In genomic region chr1:66282343-66282852, GRCh38 we compare ENCODE assay signal across 10 cellular contexts.
A peak's percentile ranks its signal among the peaks of the same experiment; 100 is the strongest.
DNase-seq lines count a peak whose midpoint lies in the region; ATAC-seq, FAIRE-seq and TF ChIP-seq lines count a peak whose summit lies in the region.
"Had no signal": no experiment of that assay in that cellular context is flagged by ENCODE, and none has a peak within 500 bp of the region (broad histone marks: within the 10 kb centered on the region; RNA-seq: fewer than 3 reads in every experiment).

No MANE protein-coding gene starts in this region.

- peaks cover 5% of the 10 kb centered on the region for H3K36me3 Mint-ChIP-seq in activated CD4-positive, alpha-beta memory T cell treated with anti-CD3 and anti-CD28 coated beads, Interleukin-2, amount 10 ng/mL, durations not matched to agents 7 days and 5 days (ENCODE audit: low read depth)

- peak overlapping the region; percentile 19 for H3K27ac Mint-ChIP-seq in activated CD4-positive, alpha-beta memory T cell treated with anti-CD3 and anti-CD28 coated beads, Interleukin-2, amount 10 ng/mL, durations not matched to agents 7 days and 5 days

- ATAC-seq in HG03196 (IDR thresholded peaks at IDR 0.05; ENCODE audit: unreplicated experiment): peak; percentile 81

- DNase-seq in A673 (ENCODE audit: low spot score) (peak; percentile 25), GM19239 (ENCODE audit: insufficient read length, low spot score) (peak; percentile 34), fibroblast of the aortic adventitia (ENCODE audit: low read depth) (peak; percentile 94), NCI-H345 (lab: John Stamatoyannopoulos, UW) (no peak), HK-2 (ENCODE audit: unreplicated experiment) (no peak)
- peak; percentile 66 for DNase-seq in activated CD4-positive, alpha-beta memory T cell treated with anti-CD3 and anti-CD28 coated beads, Interleukin-2, amount 10 ng/mL, durations not matched to agents 7 days and 5 days
- DNase-seq in stimulated activated CD4-positive, alpha-beta T cell treated with anti-CD3 and anti-CD28 coated beads, TNF-alpha, amount 100 ng/mL, for 1 hour (ENCODE audit: low read depth in 3 of 3, low spot score in 1 of 3): peak in 2 of 3 donors; percentile 24

- no peaks in the 10 kb centered on the region for H3K27me3 Mint-ChIP-seq in activated CD4-positive, alpha-beta memory T cell treated with anti-CD3 and anti-CD28 coated beads, Interleukin-2, amount 10 ng/mL, durations not matched to agents 7 days and 5 days

- FAIRE-seq in GM19239 (lab: Jason Lieb, UNC): peak; percentile 99
- FAIRE-seq: G401.6, islet of Langerhans had no signal

- H3K27me3 ChIP-seq in A673 (replicated peaks; ENCODE audit: insufficient read depth, low read depth, low read length, poor library complexity): no peaks in the 10 kb centered on the region

- H3K4me3 Mint-ChIP-seq in activated CD4-positive, alpha-beta memory T cell treated with anti-CD3 and anti-CD28 coated beads, Interleukin-2, amount 10 ng/mL, durations not matched to agents 7 days and 5 days: no peak overlapping the region

- H3K4me1 Mint-ChIP-seq in activated CD4-positive, alpha-beta memory T cell treated with anti-CD3 and anti-CD28 coated beads, Interleukin-2, amount 10 ng/mL, durations not matched to agents 7 days and 5 days: peaks cover 83% of the 10 kb centered on the region

- H3K27ac ChIP-seq in A673 (ENCODE audit: low read depth, low read length, poor library complexity, severe bottlenecking): no peak overlapping the region

- H3K4me3 ChIP-seq in A673 (ENCODE audit: low read depth, low read length, poor library complexity, severe bottlenecking) (no peak overlapping the region), fibroblast of the aortic adventitia (ENCODE audit: low read depth, low read length) (no peak overlapping the region)

- no peaks in the 10 kb centered on the region for H3K36me3 ChIP-seq in A673 (ENCODE audit: insufficient read depth, low read length, poor library complexity, severe bottlenecking)

- intact Hi-C loops in A673 (cut with micrococcal nuclease; ENCODE audit: unreplicated experiment): no loop called here

- H3K9me3 ChIP-seq in A673 (ENCODE audit: low read depth, low read length, poor library complexity, severe bottlenecking): no peaks in the 10 kb centered on the region

- POLR2A ChIA-PET in A673 (lab: Charles Lee; ENCODE audit: low non-redundant PET): no interaction called here
- POLR2A ChIA-PET in activated CD4-positive, alpha-beta memory T cell treated with anti-CD3 and anti-CD28 coated beads, Interleukin-2, amount 10 ng/mL, durations not matched to agents 7 days and 5 days (lab: Charles Lee): interaction anchor here (0.8 to 4.7 kb wide), 14 partner anchors 9 to 163 kb away, joined by 3 to 58 read pairs (median 6); no protein-coding TSS in a partner anchor

- no TSS peak for BruUV-seq in A673 (replicated peaks; lab: Mats Ljungman, UMichigan)

- TF ChIP-seq CTCF in A673 (conservative IDR thresholded peaks at IDR 0.05; ENCODE audit: low read depth, low read length) (0 out of 2 replicates have a peak, but pooled peaks have one; percentile 27), fibroblast of the aortic adventitia (IDR thresholded peaks at IDR 0.05; ENCODE audit: insufficient read depth, low read length) (peak; percentile 2)

- H3K9me3 Mint-ChIP-seq in activated CD4-positive, alpha-beta memory T cell treated with anti-CD3 and anti-CD28 coated beads, Interleukin-2, amount 10 ng/mL, durations not matched to agents 7 days and 5 days: no peaks in the 10 kb centered on the region

- peaks cover 7% of the 10 kb centered on the region for H3K4me1 ChIP-seq in A673 (ENCODE audit: insufficient read depth, low read length, poor library complexity, severe bottlenecking)

- CTCF ChIA-PET in A673 (lab: Charles Lee): no interaction called here
- CTCF ChIA-PET in activated CD4-positive, alpha-beta memory T cell treated with anti-CD3 and anti-CD28 coated beads, Interleukin-2, amount 10 ng/mL, durations not matched to agents 7 days and 5 days (lab: Charles Lee): interaction anchor here (0.8 to 2.2 kb wide), 15 partner anchors 10 to 470 kb away, joined by 3 to 19 read pairs (median 5); no protein-coding TSS in a partner anchor

Comparison
In these comparisons a context has a peak if more than half of its experiments do, and no peak if none do; other contexts are left out.
1. DNase-seq: peak in A673 (single experiment), GM19239 (single experiment), activated CD4-positive, alpha-beta memory T cell treated with anti-CD3 and anti-CD28 coated beads, Interleukin-2, amount 10 ng/mL, durations not matched to agents 7 days and 5 days (single experiment), fibroblast of the aortic adventitia (single experiment) and stimulated activated CD4-positive, alpha-beta T cell treated with anti-CD3 and anti-CD28 coated beads, TNF-alpha, amount 100 ng/mL, for 1 hour (2 of 3); none in NCI-H345 (single experiment) and HK-2 (single experiment).